38 cellular contexts compared by ENCODE assay signal in the genomic region with DNA sequence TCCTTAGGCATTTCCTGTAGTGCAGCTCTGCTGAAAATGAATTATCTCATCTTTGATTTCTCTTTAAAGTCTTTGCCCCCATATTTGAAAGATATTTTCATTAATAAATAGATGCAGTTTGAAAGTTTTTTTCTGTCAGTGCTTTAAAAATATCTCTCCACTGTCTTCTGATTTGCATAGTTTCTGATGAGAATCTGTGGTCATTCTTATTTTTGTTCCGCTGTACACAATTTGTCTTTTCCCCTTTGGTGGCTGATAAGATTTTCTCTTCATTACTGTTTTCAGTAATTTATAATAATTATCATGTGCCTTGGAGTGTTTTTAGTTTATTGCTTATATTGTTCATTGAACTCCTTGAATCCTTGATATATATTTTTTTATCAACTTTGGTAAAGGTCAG. TPM values are rescaled to one million over a fixed set of nuclear protein-coding genes. Genes with fewer than 3 reads are reported as not detected.
"Had no signal": no experiment of that assay in that cellular context is flagged by ENCODE, and none has a peak within 500 bp of the region (broad histone marks: within the 10 kb centered on the region; RNA-seq: fewer than 3 reads in every experiment).

No MANE protein-coding gene starts in this region.

- H3K36me3 ChIP-seq: adrenal gland, ascending aorta, brain microvascular endothelial cell, breast epithelium, cardiac muscle cell had no signal

- FAIRE-seq: astrocyte, bronchial epithelial cell had no signal

- H3K27me3 ChIP-seq: adrenal gland, ascending aorta, body of pancreas, brain microvascular endothelial cell, breast epithelium, cardiac muscle cell had no signal

- H3K27ac ChIP-seq: adrenal gland, ascending aorta, body of pancreas, brain microvascular endothelial cell, breast epithelium, cardiac muscle cell had no signal

- H3K4me1 ChIP-seq: adrenal gland, ascending aorta, body of pancreas, breast epithelium had no signal

- H3K4me3 ChIP-seq: adrenal gland, ascending aorta, body of pancreas, breast epithelium, cardiac muscle cell had no signal

- H3K9me3 ChIP-seq: body of pancreas, breast epithelium had no signal

- DNase-seq: activated effector memory CD4-positive, alpha-beta T cell treated with anti-CD3 and anti-CD28 coated beads, Interleukin-2, amount 50 U/mL, for 16 hours; activated effector memory CD4-positive, alpha-beta T cell treated with Interleukin-2 at 50 U/mL for 16 hours; activated gamma-delta T cell; activated gamma-delta T cell treated with Interleukin-2 at 50 U/mL for 16 hours; activated naive CD4-positive, alpha-beta T cell; activated naive CD4-positive, alpha-beta T cell treated with anti-CD3 and anti-CD28 coated beads for 36 hours; activated naive CD4-positive, alpha-beta T cell treated with anti-CD3 and anti-CD28 coated beads, Interleukin-2, amount 10 ng/mL, durations not matched to agents 7 days and 5 days; activated naive CD4-positive, alpha-beta T cell treated with anti-CD3 and anti-CD28 coated beads, Interleukin-2, amount 50 U/mL, for 16 hours; activated naive CD4-positive, alpha-beta T cell treated with Interleukin-2 at 50 U/mL for 16 hours; activated naive CD8-positive, alpha-beta T cell treated with anti-CD3 and anti-CD28 coated beads for 36 hours; activated naive CD8-positive, alpha-beta T cell treated with anti-CD3 and anti-CD28 coated beads, Interleukin-2, amount 10 ng/mL, durations not matched to agents 7 days and 5 days; activated naive CD8-positive, alpha-beta T cell treated with anti-CD3 and anti-CD28 coated beads, Interleukin-2, amount 50 U/mL, for 24 hours; activated T-cell treated with anti-CD3 and anti-CD28 coated beads, Interleukin-2, amount 50 U/mL, for 1 hour; activated T-cell treated with anti-CD3 and anti-CD28 coated beads, Interleukin-2, amount 50 U/mL, for 24 hours; activated T-cell treated with anti-CD3 and anti-CD28 coated beads, Interleukin-2, amount 50 U/mL, for 4 hours; activated T-cell treated with anti-CD3 and anti-CD28 coated beads, Interleukin-2, amount 50 U/mL, for 48 hours; activated T-cell treated with anti-CD3 and anti-CD28 coated beads, Interleukin-2, amount 50 U/mL, for 72 hours; adrenal gland; amniotic stem cell; amygdala; anterior cingulate cortex; aorta; body of pancreas; brain microvascular endothelial cell; caudate nucleus; central memory CD4-positive, alpha-beta T cell; cerebellar nuclear complex had no signal

- ATAC-seq: activated naive CD4-positive, alpha-beta T cell treated with anti-CD3 and anti-CD28 coated beads, Interleukin-2, amount 50 U/mL, for 72 hours; activated naive CD8-positive, alpha-beta T cell treated with anti-CD3 and anti-CD28 coated beads, Interleukin-2, amount 50 U/mL, for 24 hours; activated T-cell treated with anti-CD3 and anti-CD28 coated beads, Interleukin-2, amount 50 U/mL, for 4 hours; activated T-cell treated with anti-CD3 and anti-CD28 coated beads, Interleukin-2, amount 50 U/mL, for 72 hours; activated T-helper 17 cell treated with anti-CD3 and anti-CD28 coated beads, Interleukin-2, amount 50 U/mL, for 72 hours; body of pancreas had no signal

RNA-seq across cellular contexts. Expression of a gene that starts 7.0 kb away (rescaled TPM):
- total RNA-seq: activated naive CD4-positive, alpha-beta T cell treated with anti-CD3 and anti-CD28 coated beads for 36 hours; activated naive CD4-positive, alpha-beta T cell treated with anti-CD3 and anti-CD28 coated beads, Interleukin-2, amount 50 U/mL, for 72 hours; activated naive CD8-positive, alpha-beta T cell treated with anti-CD3 and anti-CD28 coated beads for 36 hours; activated naive CD8-positive, alpha-beta T cell treated with anti-CD3 and anti-CD28 coated beads, Interleukin-2, amount 10 ng/mL, durations not matched to agents 7 days and 5 days; activated T-cell treated with anti-CD3 and anti-CD28 coated beads, Interleukin-2, amount 50 U/mL, for 4 hours; activated T-cell treated with anti-CD3 and anti-CD28 coated beads, Interleukin-2, amount 50 U/mL, for 72 hours; activated T-helper 1 cell treated with anti-CD3 and anti-CD28 coated beads, Interleukin-12 subunit alpha, Interleukin-12 subunit beta, Interleukin-2, Interleukin-4 antibody, amounts not matched to agents 30 ng/mL and 10 ng/mL and 1 ng/mL, durations not matched to agents 14 hours and 24 hours and 36 hours; activated T-helper 17 cell treated with anti-CD3 and anti-CD28 coated beads, Interleukin-2, amount 50 U/mL, for 72 hours; activated T-helper 2 cell treated with anti-CD3 and anti-CD28 coated beads, Interferon-gamma antibody, Interleukin-2, Interleukin-4, amounts not matched to agents 10 μg/mL and 5 μg/mL and 100 μg/mL, durations not matched to agents 14 hours and 24 hours and 36 hours; ascending aorta; astrocyte; body of pancreas; breast epithelium; bronchial epithelial cell; cardiac muscle cell; cardiac septum; chondrocyte had no signal
- polyA plus RNA-seq: cardiac muscle cell had no signal

RNA-seq across cellular contexts. Expression of a gene that starts 45.1 kb away (rescaled TPM):
- total RNA-seq: activated T-helper 2 cell treated with anti-CD3 and anti-CD28 coated beads, Interferon-gamma antibody, Interleukin-2, Interleukin-4, amounts not matched to agents 10 μg/mL and 5 μg/mL and 100 μg/mL, durations not matched to agents 14 hours and 24 hours and 36 hours had no signal
